8 cellular contexts compared by ENCODE assay signal in the genomic region with DNA sequence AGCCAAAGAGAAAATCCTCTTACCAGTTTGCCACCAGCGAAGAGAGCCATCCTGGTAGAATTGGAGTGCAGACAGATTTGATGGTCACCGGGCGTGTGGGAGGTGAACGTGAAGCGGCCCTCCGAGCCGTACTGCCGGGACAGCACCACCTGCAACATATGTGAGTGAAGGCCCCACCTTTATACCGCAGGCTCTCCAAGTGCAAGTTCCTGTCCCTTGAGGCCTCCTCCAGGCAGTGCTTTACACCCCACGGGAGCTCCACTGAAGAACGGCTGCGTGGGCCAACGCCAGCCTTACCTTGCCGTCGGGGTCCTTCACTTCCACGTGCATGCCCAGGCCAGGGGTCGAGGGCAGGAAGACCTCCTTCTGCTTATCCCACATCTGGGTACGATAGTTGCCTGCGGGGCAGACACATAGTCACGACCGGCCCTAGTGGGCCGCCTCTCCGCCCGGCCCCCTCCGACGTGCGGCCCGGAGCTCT. TPM values are rescaled to one million over a fixed set of nuclear protein-coding genes. Genes with fewer than 3 reads are reported as not detected.
A peak's percentile ranks its signal among the peaks of the same experiment; 100 is the strongest.
DNase-seq lines count a peak whose midpoint lies in the region; ATAC-seq and TF ChIP-seq lines count a peak whose summit lies in the region.

No MANE protein-coding gene starts in this region.

- H3K27ac ChIP-seq in HUES48 (ENCODE audit: low read depth, low read length) (peak overlapping the region; percentile 74), epithelial cell of prostate (peak overlapping the region; percentile 87), uterus (peak overlapping the region; percentile 77 to 98)

- H3K9ac ChIP-seq in HUES48 (ENCODE audit: low read depth, low read length), result peak overlapping the region; percentile 74

- H3K4me3 ChIP-seq in HUES48 (ENCODE audit: low read depth, low read length) (peak overlapping the region; percentile 84), uterus (peak overlapping the region; percentile 71 to 90)

- H3K36me3 Mint-ChIP-seq in activated CD4-positive, alpha-beta memory T cell treated with anti-CD3 and anti-CD28 coated beads, Interleukin-2, amount 10 ng/mL, durations not matched to agents 7 days and 5 days (ENCODE audit: low read depth), result peaks cover 30% of the 10 kb centered on the region
- no peaks in the 10 kb centered on the region for H3K36me3 Mint-ChIP-seq in natural killer cell

- peak overlapping the region; percentile 85 for H3K27ac Mint-ChIP-seq in activated CD4-positive, alpha-beta memory T cell treated with anti-CD3 and anti-CD28 coated beads, Interleukin-2, amount 10 ng/mL, durations not matched to agents 7 days and 5 days
- peak overlapping the region; percentile 97 to 98 for H3K27ac Mint-ChIP-seq in natural killer cell

- peaks cover 42% of the 10 kb centered on the region for H3K4me1 Mint-ChIP-seq in activated CD4-positive, alpha-beta memory T cell treated with anti-CD3 and anti-CD28 coated beads, Interleukin-2, amount 10 ng/mL, durations not matched to agents 7 days and 5 days
- H3K4me1 Mint-ChIP-seq in natural killer cell, result peaks cover 30 to 31% of the 10 kb centered on the region in 2 donors

- H3K36me3 ChIP-seq in HUES48 (ENCODE audit: control insufficient read depth, insufficient read depth, low read length) (peaks cover 33% of the 10 kb centered on the region), uterus (no peaks in the 10 kb centered on the region)

- TF ChIP-seq CTCF in natural killer cell (IDR thresholded peaks at IDR 0.05) (no peak), uterus (IDR thresholded peaks at IDR 0.05) (no peak)

- no peaks in the 10 kb centered on the region for H3K9me3 ChIP-seq in HUES48 (ENCODE audit: control insufficient read depth, insufficient read depth, low read length)
- H3K9me3 ChIP-seq in uterus, result no peaks in the 10 kb centered on the region

- H3K4me3 Mint-ChIP-seq in activated CD4-positive, alpha-beta memory T cell treated with anti-CD3 and anti-CD28 coated beads, Interleukin-2, amount 10 ng/mL, durations not matched to agents 7 days and 5 days, result peak overlapping the region; percentile 92
- H3K4me3 Mint-ChIP-seq in natural killer cell, result peak overlapping the region; percentile 91

- H3K4me1 ChIP-seq in HUES48 (ENCODE audit: control insufficient read depth, insufficient read depth, low read length) (peaks cover 4% of the 10 kb centered on the region; the same call in 1 of the 2 replicates), uterus (peaks cover 4 to 12% of the 10 kb centered on the region in 2 donors)

- ATAC-seq in GM21515 (IDR thresholded peaks at IDR 0.05; ENCODE audit: unreplicated experiment) (peak; percentile 27), natural killer cell (peak in 2 of 3 donors; percentile 5 to 12)

- DNase-seq in ELR (ENCODE audit: low read depth), result peak; percentile 29
- peak; percentile 59 for DNase-seq in activated CD4-positive, alpha-beta memory T cell treated with anti-CD3 and anti-CD28 coated beads, Interleukin-2, amount 10 ng/mL, durations not matched to agents 7 days and 5 days
- DNase-seq in epithelial cell of prostate (ENCODE audit: low read depth, low spot score), result no peak
- no peak for DNase-seq in natural killer cell
- peak; percentile 26 to 32 for DNase-seq in uterus
- DNase-seq in DMS114 treated with DMSO at 0.1 percent for 48 hours (lab: John Stamatoyannopoulos, UW; ENCODE audit: unreplicated experiment), result no peak

- no peak for TF ChIP-seq POLR2A in uterus (IDR thresholded peaks at IDR 0.05)

- intact Hi-C loops in natural killer cell (cut with micrococcal nuclease) (loop anchor here (5.0 kb wide), 1 partner anchor 166 kb away; a partner anchor contains a TSS), uterus (cut with DNase I; ENCODE audit: low total_unique reads) (no loop called here)

- H3K9me3 Mint-ChIP-seq in activated CD4-positive, alpha-beta memory T cell treated with anti-CD3 and anti-CD28 coated beads, Interleukin-2, amount 10 ng/mL, durations not matched to agents 7 days and 5 days, result no peaks in the 10 kb centered on the region
- no peaks in the 10 kb centered on the region for H3K9me3 Mint-ChIP-seq in natural killer cell

- H3K27me3 Mint-ChIP-seq in activated CD4-positive, alpha-beta memory T cell treated with anti-CD3 and anti-CD28 coated beads, Interleukin-2, amount 10 ng/mL, durations not matched to agents 7 days and 5 days, result no peaks in the 10 kb centered on the region
- no peaks in the 10 kb centered on the region for H3K27me3 Mint-ChIP-seq in natural killer cell (ENCODE audit: low read depth in 2 of 2)

- CTCF ChIA-PET in activated CD4-positive, alpha-beta memory T cell treated with anti-CD3 and anti-CD28 coated beads, Interleukin-2, amount 10 ng/mL, durations not matched to agents 7 days and 5 days (lab: Charles Lee), result interaction anchor here (0.8 to 3.4 kb wide), 11 partner anchors 9 to 339 kb away, joined by 3 to 16 read pairs (median 5); no protein-coding TSS in a partner anchor

- POLR2A ChIA-PET in activated CD4-positive, alpha-beta memory T cell treated with anti-CD3 and anti-CD28 coated beads, Interleukin-2, amount 10 ng/mL, durations not matched to agents 7 days and 5 days (lab: Charles Lee), result interaction anchor here (0.7 to 5.3 kb wide), 27 partner anchors 9 to 554 kb away, joined by 3 to 96 read pairs (median 8); a partner anchor contains a TSS

- no peaks in the 10 kb centered on the region for H3K27me3 ChIP-seq in HUES48 (ENCODE audit: control insufficient read depth, insufficient read depth, low read length)
- no peaks in the 10 kb centered on the region for H3K27me3 ChIP-seq in uterus

RNA-seq across cellular contexts. Expression of a gene that starts 0.6 kb away (rescaled TPM):
- total RNA-seq in activated CD4-positive, alpha-beta memory T cell treated with anti-CD3 and anti-CD28 coated beads, Interleukin-2, amount 10 ng/mL, durations not matched to agents 7 days and 5 days, result 10 to 100 TPM; 76.0 to 81.8 TPM
- total RNA-seq in natural killer cell (100 to 1,000 TPM in 1 of 3 donors, 10 to 100 TPM in 2; 93.1 to 101 (median 94.1) TPM), uterus (100 to 1,000 TPM in 1 of 4 donors, 10 to 100 TPM in 3; 37.9 to 403 (median 85.8) TPM)

RNA-seq across cellular contexts. Expression of a gene that starts 7.8 kb away (rescaled TPM):
- 10 to 100 TPM; 59.0 to 59.6 TPM for total RNA-seq in activated CD4-positive, alpha-beta memory T cell treated with anti-CD3 and anti-CD28 coated beads, Interleukin-2, amount 10 ng/mL, durations not matched to agents 7 days and 5 days
- total RNA-seq in natural killer cell (10 to 100 TPM; 67.8 to 85.5 (median 84.5) TPM), uterus (10 to 100 TPM; 35.9 to 75.8 (median 45.2) TPM)

RNA-seq across cellular contexts. Expression of a gene that starts 25.0 kb away (rescaled TPM):
- total RNA-seq in activated CD4-positive, alpha-beta memory T cell treated with anti-CD3 and anti-CD28 coated beads, Interleukin-2, amount 10 ng/mL, durations not matched to agents 7 days and 5 days, result 100 to 1,000 TPM; 164 to 166 TPM
- total RNA-seq in natural killer cell (10 to 100 TPM; 69.2 to 86.7 (median 81.4) TPM), uterus (10 to 100 TPM; 38.2 to 97.6 (median 78.6) TPM)

RNA-seq across cellular contexts. Expression of a gene that starts 40.3 kb away (rescaled TPM):
- not detected for total RNA-seq in activated CD4-positive, alpha-beta memory T cell treated with anti-CD3 and anti-CD28 coated beads, Interleukin-2, amount 10 ng/mL, durations not matched to agents 7 days and 5 days
- total RNA-seq in natural killer cell, result under 1 TPM in 2 of 3 donors, not detected in 1; 0.10 to 0.16 TPM
- under 1 TPM in 1 of 4 donors, not detected in 3; 0.49 TPM for total RNA-seq in uterus

Comparison
In these comparisons a context has a peak if more than half of its experiments do, and no peak if none do; other contexts are left out.
1. DNase-seq: peak in ELR (single experiment), activated CD4-positive, alpha-beta memory T cell treated with anti-CD3 and anti-CD28 coated beads, Interleukin-2, amount 10 ng/mL, durations not matched to agents 7 days and 5 days (single experiment) and uterus (2 of 2); none in epithelial cell of prostate (single experiment), natural killer cell (single experiment) and DMS114 treated with DMSO at 0.1 percent for 48 hours (single experiment).
2. Peak in every context shown above with its lines, with median percentiles within 50 percentile points of each other: H3K27ac ChIP-seq.